In the genomic region with DNA sequence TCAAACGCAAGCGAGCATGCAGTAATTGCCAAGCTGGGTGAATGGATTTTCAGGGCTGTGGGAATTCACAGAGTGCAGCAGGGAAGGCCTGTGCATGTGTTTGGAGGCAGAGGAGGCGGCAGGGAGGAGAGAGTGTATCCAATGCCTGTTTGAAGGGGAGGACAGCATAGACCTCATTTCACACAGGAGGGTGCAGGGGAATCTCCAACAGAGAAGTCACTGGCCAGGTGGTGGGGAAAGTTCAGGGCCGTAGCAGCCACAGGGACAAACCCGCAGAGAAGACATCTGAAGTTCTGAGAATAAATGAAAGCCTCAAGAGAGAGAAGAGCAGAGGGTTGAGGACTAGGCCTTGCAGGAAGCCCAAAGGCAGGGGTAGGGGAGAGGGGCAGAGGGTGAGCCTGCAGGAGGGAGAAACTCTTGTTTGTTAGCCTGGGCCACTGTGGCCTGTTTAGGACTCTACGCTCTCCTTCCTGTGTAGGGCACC, we compare ENCODE assay signal across 13 cellular contexts. TPM values are rescaled to one million over a fixed set of nuclear protein-coding genes. Genes with fewer than 3 reads are reported as not detected.
DNase-seq lines count a peak whose midpoint lies in the region; ATAC-seq lines count a peak whose summit lies in the region.
"Had no signal": no experiment of that assay in that cellular context is flagged by ENCODE, and none has a peak within 500 bp of the region (broad histone marks: within the 10 kb centered on the region; RNA-seq: fewer than 3 reads in every experiment).

No MANE protein-coding gene starts in this region.

- no peak overlapping the region for H3K4me3 Mint-ChIP-seq in activated CD4-positive, alpha-beta T cell treated with anti-CD3 and anti-CD28 coated beads, Interleukin-2, amount 10 ng/mL, durations not matched to agents 7 days and 5 days
- H3K4me3 Mint-ChIP-seq in stimulated activated memory B cell treated with anti-CD40 and anti-IgM and Interleukin-4, amounts not matched to agents 10 μg/mL and 1 μg/mL and 100 μg/mL, for 72 hours, result peak overlapping the region; percentile 1

- no peaks in the 10 kb centered on the region for H3K27me3 Mint-ChIP-seq in activated CD4-positive, alpha-beta T cell treated with anti-CD3 and anti-CD28 coated beads, Interleukin-2, amount 10 ng/mL, durations not matched to agents 7 days and 5 days
- peaks cover 17% of the 10 kb centered on the region for H3K27me3 Mint-ChIP-seq in stimulated activated memory B cell treated with anti-CD40 and anti-IgM and Interleukin-4, amounts not matched to agents 10 μg/mL and 1 μg/mL and 100 μg/mL, for 72 hours

- POLR2A ChIA-PET in activated CD4-positive, alpha-beta T cell treated with anti-CD3 and anti-CD28 coated beads, Interleukin-2, amount 10 ng/mL, durations not matched to agents 7 days and 5 days (lab: Charles Lee), result no interaction called here

- no peaks in the 10 kb centered on the region for H3K9me3 Mint-ChIP-seq in activated CD4-positive, alpha-beta T cell treated with anti-CD3 and anti-CD28 coated beads, Interleukin-2, amount 10 ng/mL, durations not matched to agents 7 days and 5 days
- no peaks in the 10 kb centered on the region for H3K9me3 Mint-ChIP-seq in activated naive CD4-positive, alpha-beta T cell treated with anti-CD3 and anti-CD28 coated beads, Interleukin-2, amount 50 U/mL, for 72 hours
- no peaks in the 10 kb centered on the region for H3K9me3 Mint-ChIP-seq in stimulated activated memory B cell treated with anti-CD40 and anti-IgM and Interleukin-4, amounts not matched to agents 10 μg/mL and 1 μg/mL and 100 μg/mL, for 72 hours

- DNase-seq in activated CD4-positive, alpha-beta T cell treated with anti-CD3 and anti-CD28 coated beads, Interleukin-2, amount 10 ng/mL, durations not matched to agents 7 days and 5 days, result no peak
- no peak for DNase-seq in activated CD4-positive, alpha-beta T cell treated with anti-CD3 and anti-CD28 coated beads, Interleukin-2, amount 50 U/mL, for 48 hours
- no peak for DNase-seq in activated naive CD4-positive, alpha-beta T cell treated with anti-CD3 and anti-CD28 coated beads, Interleukin-2, amount 50 U/mL, for 72 hours (ENCODE audit: low spot score in 2 of 2)
- no peak for DNase-seq in 8988T
- DNase-seq: ACHN; lower lobe of right lung; MG63; NCI-H524; stimulated activated CD4-positive, alpha-beta T cell treated with anti-CD3 and anti-CD28 coated beads, Interleukin-2, amount 100 ng/mL, for 48 hours had no signal

- H3K4me1 Mint-ChIP-seq in activated CD4-positive, alpha-beta T cell treated with anti-CD3 and anti-CD28 coated beads, Interleukin-2, amount 10 ng/mL, durations not matched to agents 7 days and 5 days, result peaks cover 41% of the 10 kb centered on the region
- peaks cover 18% of the 10 kb centered on the region for H3K4me1 Mint-ChIP-seq in stimulated activated memory B cell treated with anti-CD40 and anti-IgM and Interleukin-4, amounts not matched to agents 10 μg/mL and 1 μg/mL and 100 μg/mL, for 72 hours

- CTCF ChIA-PET in activated CD4-positive, alpha-beta T cell treated with anti-CD3 and anti-CD28 coated beads, Interleukin-2, amount 10 ng/mL, durations not matched to agents 7 days and 5 days (lab: Charles Lee), result interaction anchor here (0.6 kb wide), 1 partner anchor 177 kb away, joined by 5 read pairs; no protein-coding TSS in a partner anchor

- peak overlapping the region; percentile 67 for H3K27ac Mint-ChIP-seq in activated CD4-positive, alpha-beta T cell treated with anti-CD3 and anti-CD28 coated beads, Interleukin-2, amount 10 ng/mL, durations not matched to agents 7 days and 5 days
- H3K27ac Mint-ChIP-seq in activated naive CD4-positive, alpha-beta T cell treated with anti-CD3 and anti-CD28 coated beads, Interleukin-2, amount 50 U/mL, for 72 hours, result peak overlapping the region; percentile 71 to 97
- H3K27ac Mint-ChIP-seq in stimulated activated memory B cell treated with anti-CD40 and anti-IgM and Interleukin-4, amounts not matched to agents 10 μg/mL and 1 μg/mL and 100 μg/mL, for 72 hours, result peak overlapping the region; percentile 80

- ATAC-seq in HG02870 (IDR thresholded peaks at IDR 0.05; ENCODE audit: unreplicated experiment) (peak; percentile 71), GM21528 (IDR thresholded peaks at IDR 0.05; ENCODE audit: low FRiP score, unreplicated experiment) (no peak), GM18519 (IDR thresholded peaks at IDR 0.05; ENCODE audit: low FRiP score, unreplicated experiment) (no peak)
- ATAC-seq in activated naive CD4-positive, alpha-beta T cell treated with anti-CD3 and anti-CD28 coated beads, Interleukin-2, amount 50 U/mL, for 72 hours, result peak; percentile 27 to 69
- peak; percentile 84 for ATAC-seq in stimulated activated memory B cell treated with anti-CD40 and anti-IgM and Interleukin-4, amounts not matched to agents 10 μg/mL and 1 μg/mL and 100 μg/mL, for 72 hours
- ATAC-seq: lower lobe of right lung had no signal

- peaks cover 3% of the 10 kb centered on the region for H3K36me3 Mint-ChIP-seq in activated CD4-positive, alpha-beta T cell treated with anti-CD3 and anti-CD28 coated beads, Interleukin-2, amount 10 ng/mL, durations not matched to agents 7 days and 5 days (ENCODE audit: low read depth)
- H3K36me3 Mint-ChIP-seq in activated naive CD4-positive, alpha-beta T cell treated with anti-CD3 and anti-CD28 coated beads, Interleukin-2, amount 50 U/mL, for 72 hours, result no peaks in the 10 kb centered on the region
- no peaks in the 10 kb centered on the region for H3K36me3 Mint-ChIP-seq in stimulated activated memory B cell treated with anti-CD40 and anti-IgM and Interleukin-4, amounts not matched to agents 10 μg/mL and 1 μg/mL and 100 μg/mL, for 72 hours

RNA-seq across cellular contexts. Expression of a gene that starts 19.2 kb away (rescaled TPM):
- total RNA-seq in activated CD4-positive, alpha-beta T cell treated with anti-CD3 and anti-CD28 coated beads, Interleukin-2, amount 10 ng/mL, durations not matched to agents 7 days and 5 days, result 10 to 100 TPM; 83.8 to 94.0 TPM
- 10 to 100 TPM; 82.7 to 97.5 TPM for total RNA-seq in activated naive CD4-positive, alpha-beta T cell treated with anti-CD3 and anti-CD28 coated beads, Interleukin-2, amount 50 U/mL, for 72 hours

RNA-seq across cellular contexts. Expression of a gene that starts 43.2 kb away (rescaled TPM):
- total RNA-seq in activated CD4-positive, alpha-beta T cell treated with anti-CD3 and anti-CD28 coated beads, Interleukin-2, amount 10 ng/mL, durations not matched to agents 7 days and 5 days, result under 1 TPM in 1 of 2 experiments, not detected in 1; 0.35 TPM
- under 1 TPM; 0.68 to 0.89 TPM for total RNA-seq in activated naive CD4-positive, alpha-beta T cell treated with anti-CD3 and anti-CD28 coated beads, Interleukin-2, amount 50 U/mL, for 72 hours

Comparison
In these comparisons a context has a peak if more than half of its experiments do, and no peak if none do; other contexts are left out.
1. ATAC-seq: peak in HG02870 (single experiment), activated naive CD4-positive, alpha-beta T cell treated with anti-CD3 and anti-CD28 coated beads, Interleukin-2, amount 50 U/mL, for 72 hours (2 of 2) and stimulated activated memory B cell treated with anti-CD40 and anti-IgM and Interleukin-4, amounts not matched to agents 10 μg/mL and 1 μg/mL and 100 μg/mL, for 72 hours (single experiment); none in GM21528 (single experiment) and GM18519 (single experiment).
2. Peak in every context shown above with its lines, with median percentiles within 50 percentile points of each other: H3K27ac Mint-ChIP-seq.